20 cellular contexts compared by ENCODE assay signal in genomic region chr12:112307219-112308062, GRCh38.
A peak's percentile ranks its signal among the peaks of the same experiment; 100 is the strongest.
DNase-seq lines count a peak whose midpoint lies in the region; ATAC-seq, FAIRE-seq and TF ChIP-seq lines count a peak whose summit lies in the region.
"Had no signal": no experiment of that assay in that cellular context is flagged by ENCODE, and none has a peak within 500 bp of the region (broad histone marks: within the 10 kb centered on the region; RNA-seq: fewer than 3 reads in every experiment).

No MANE protein-coding gene starts in this region.

- 93% methylated on average over 2 of the region's 2 CpGs for WGBS in A549 (ENCODE audit: missing lambda C conversion rate)
- WGBS in right lobe of liver (ENCODE audit: insufficient coverage, low coverage, low lambda C conversion rate, missing lambda C conversion rate), result 38% methylated on average over 2 of the region's 2 CpGs

- H3K4me2 ChIP-seq in A549, result no peak overlapping the region
- H3K4me2 ChIP-seq: BLaER1 had no signal

- H3K27ac ChIP-seq in A549 (no peak overlapping the region), SK-N-MC (peak overlapping the region; percentile 79), right lobe of liver (no peak overlapping the region), dorsolateral prefrontal cortex (peak overlapping the region in 2 of 59 donors; percentile 20 to 69)
- H3K27ac ChIP-seq: BLaER1 had no signal

- H3K9ac ChIP-seq in SK-N-MC (ENCODE audit: insufficient read length), result no peak overlapping the region
- H3K9ac ChIP-seq: BLaER1 had no signal

- TF ChIP-seq POLR2A in A549 (IDR thresholded peaks at IDR 0.05; ENCODE audit: low read length), result no peak
- no peak for TF ChIP-seq POLR2A in right lobe of liver (IDR thresholded peaks at IDR 0.05)

- no peak for ATAC-seq in A549
- peak; percentile 38 to 82 (median 62) for ATAC-seq in right lobe of liver
- ATAC-seq in HG03442 (IDR thresholded peaks at IDR 0.05; ENCODE audit: unreplicated experiment), result no peak
- ATAC-seq: CD8-positive, alpha-beta T cell; SK-N-SH treated with all-trans-retinoic acid at 6 μM for 48 hours had no signal

- H3K9me3 ChIP-seq in A549, result no peaks in the 10 kb centered on the region
- H3K9me3 ChIP-seq in SK-N-MC (ENCODE audit: low read depth, low read length), result no peaks in the 10 kb centered on the region
- no peaks in the 10 kb centered on the region for H3K9me3 ChIP-seq in right lobe of liver
- H3K9me3 ChIP-seq: BLaER1 had no signal

- no peak overlapping the region for H3K4me3 ChIP-seq in A549
- H3K4me3 ChIP-seq in SK-N-MC, result no peak overlapping the region
- no peak overlapping the region for H3K4me3 ChIP-seq in fibroblast of the aortic adventitia (ENCODE audit: low read depth, low read length)
- no peak overlapping the region for H3K4me3 ChIP-seq in right lobe of liver
- no peak overlapping the region for H3K4me3 ChIP-seq in dorsolateral prefrontal cortex
- H3K4me3 ChIP-seq: BLaER1 had no signal

- DNase-seq in A549 (ENCODE audit: low read depth in 1 of 2, low spot score in 1 of 2) (no peak), SK-N-MC (ENCODE audit: low read depth, low spot score) (no peak), fibroblast of the aortic adventitia (ENCODE audit: low read depth) (peak; percentile 17), right lobe of liver (no peak), CD1c-positive myeloid dendritic cell (ENCODE audit: extremely low spot score) (no peak), dorsolateral prefrontal cortex (no peak)
- DNase-seq: Calu3; CD8-positive, alpha-beta T cell; DMS79 treated with DMSO at 0.1 percent for 48 hours; H7; NCI-H1105; NCI-H1694; NCI-H2081 treated with DMSO at 0.1 percent for 48 hours; NCI-H748 treated with DMSO at 0.1 percent for 48 hours; SHP77 treated with DMSO at 0.1 percent for 48 hours had no signal

- H3K27me3 ChIP-seq in right lobe of liver, result no peaks in the 10 kb centered on the region
- H3K27me3 ChIP-seq in dorsolateral prefrontal cortex, result no peaks in the 10 kb centered on the region
- H3K27me3 ChIP-seq: BLaER1 had no signal

- TF ChIP-seq CTCF in A549 (IDR thresholded peaks at IDR 0.05) (no peak), fibroblast of the aortic adventitia (IDR thresholded peaks at IDR 0.05; ENCODE audit: insufficient read depth, low read length) (no peak), right lobe of liver (IDR thresholded peaks at IDR 0.05) (no peak), dorsolateral prefrontal cortex (IDR thresholded peaks at IDR 0.05 in 54 of 56, conservative IDR thresholded peaks at IDR 0.05 in 2 of 56; ENCODE audit: low read depth in 1 of 56, partially characterized antibody in 56 of 56) (no peak)

- POLR2A ChIA-PET in A549 (lab: Yijun Ruan, JAX), result no interaction called here

- peak; percentile 23 for FAIRE-seq in A549 (lab: Jason Lieb, UNC)
- FAIRE-seq: A204.1, RCC 7860 had no signal

- no peak for TF ChIP-seq EP300 in A549 (IDR thresholded peaks at IDR 0.05)

- CTCF ChIA-PET in A549 (lab: Yijun Ruan, JAX), result interaction anchor here (0.7 to 0.8 kb wide), 2 partner anchors 80 to 161 kb away, joined by 3 read pairs; no protein-coding TSS in a partner anchor

- intact Hi-C loops in right lobe of liver (cut with DNase I) (no loop called here), dorsolateral prefrontal cortex (cut with DNase I) (no loop called here)

- no peak for TF ChIP-seq RAD21 in A549 (conservative IDR thresholded peaks at IDR 0.05 in 1 of 2, IDR thresholded peaks at IDR 0.05 in 1 of 2)

- H3K4me1 ChIP-seq in A549 (peaks cover 11% of the 10 kb centered on the region; the same call in 2 of the 3 replicates), right lobe of liver (peaks cover 0 to 33% (median 7%) of the 10 kb centered on the region in 4 donors)

- H3K36me3 ChIP-seq in SK-N-MC (ENCODE audit: insufficient read depth, low read length) (peaks cover 77% of the 10 kb centered on the region), right lobe of liver (peaks cover 0 to 8% (median 0%) of the 10 kb centered on the region in 4 donors)

TF ChIP-seq in A549, 52 proteins besides CTCF, POLR2A, EP300 and RAD21:
- no peak for TF ChIP-seq MYC (IDR thresholded peaks at IDR 0.05; ENCODE audit: borderline replicate concordance, low read length)
- TF ChIP-seq ZNF302 (CRISPR knock-in tag; IDR thresholded peaks at IDR 0.05), result no peak
- TF ChIP-seq HES2 (IDR thresholded peaks at IDR 0.05), result no peak
- no peak for TF ChIP-seq HOXB13 (CRISPR knock-in tag; IDR thresholded peaks at IDR 0.05; ENCODE audit: low read depth)
- no peak for TF ChIP-seq SMC3 (IDR thresholded peaks at IDR 0.05)
- TF ChIP-seq USF2 (IDR thresholded peaks at IDR 0.05), result no peak
- no peak for TF ChIP-seq HMGXB4 (CRISPR knock-in tag; IDR thresholded peaks at IDR 0.05; ENCODE audit: borderline replicate concordance)
- no peak for TF ChIP-seq JUN (IDR thresholded peaks at IDR 0.05)
- no peak for TF ChIP-seq TP53 (CRISPR knock-in tag; IDR thresholded peaks at IDR 0.05)
- no peak for TF ChIP-seq MAFK (IDR thresholded peaks at IDR 0.05; ENCODE audit: partially characterized antibody)
- TF ChIP-seq RNF2 (IDR thresholded peaks at IDR 0.05; ENCODE audit: borderline replicate concordance, low read depth), result no peak
- TF ChIP-seq ZC3H11A (IDR thresholded peaks at IDR 0.05), result no peak
- TF ChIP-seq FOSB (CRISPR knock-in tag; IDR thresholded peaks at IDR 0.05), result no peak
- no peak for TF ChIP-seq KDM1A (IDR thresholded peaks at IDR 0.05; ENCODE audit: low read depth)
- no peak for TF ChIP-seq HOXB5 (CRISPR knock-in tag; IDR thresholded peaks at IDR 0.05)
- TF ChIP-seq SREBF2 (IDR thresholded peaks at IDR 0.05), result no peak
- no peak for TF ChIP-seq POLR2AphosphoS2 (conservative IDR thresholded peaks at IDR 0.05; ENCODE audit: low read length)
TF ChIP-seq in A549: peak in this region for 0.

Comparison
In these comparisons a context has a peak if more than half of its experiments do, and no peak if none do; other contexts are left out.
1. ATAC-seq: peak in right lobe of liver (4 of 4); none in A549 (0 of 2) and HG03442 (single experiment).